In genomic region chr15:71146597-71146996, GRCh38 we compare ENCODE assay signal across 24 cellular contexts. TPM values are rescaled to one million over a fixed set of nuclear protein-coding genes. Genes with fewer than 3 reads are reported as not detected.
DNase-seq lines count a peak whose midpoint lies in the region; ATAC-seq, FAIRE-seq and TF ChIP-seq lines count a peak whose summit lies in the region.
"Had no signal": no experiment of that assay in that cellular context is flagged by ENCODE, and none has a peak within 500 bp of the region (broad histone marks: within the 10 kb centered on the region; RNA-seq: fewer than 3 reads in every experiment).

No MANE protein-coding gene starts in this region.

- H3K9me3 ChIP-seq in A549 (no peaks in the 10 kb centered on the region), body of pancreas (no peaks in the 10 kb centered on the region), pancreas (no peaks in the 10 kb centered on the region)
- H3K9me3 ChIP-seq: gastroesophageal sphincter, MG63, neutrophil, thoracic aorta had no signal

- H3K4me1 ChIP-seq in A549 (peaks cover 64% of the 10 kb centered on the region), body of pancreas (peaks cover 69% of the 10 kb centered on the region), pancreas (peaks cover 4 to 25% (median 24%) of the 10 kb centered on the region in 3 donors)

- DNase-seq in A549 (ENCODE audit: low read depth in 1 of 2, low spot score in 1 of 2) = no peak
- peak; percentile 56 for DNase-seq in Calu3
- DNase-seq in body of pancreas = peak; percentile 69 to 87 (median 72)
- DNase-seq in pancreas = peak in 4 of 6 donors; percentile 56 to 77 (median 68)
- DNase-seq in NCI-H446 (lab: John Stamatoyannopoulos, UW) = no peak
- no peak for DNase-seq in H4 (ENCODE audit: low spot score)
- DNase-seq in NCI-H1930 (lab: John Stamatoyannopoulos, UW) = no peak
- DNase-seq: activated CD4-positive, alpha-beta T cell treated with anti-CD3 and anti-CD28 coated beads, Interleukin-2, amount 50 U/mL, for 1 hour; activated naive CD4-positive, alpha-beta T cell treated with anti-CD3 and anti-CD28 coated beads, Interleukin-2, amount 50 U/mL, for 16 hours; amygdala; CD4-positive, alpha-beta T cell; cortex of kidney; endodermal cell; GOT3; MG63; NCI-H1436 treated with DMSO at 0.1 percent for 48 hours; NCI-H69; RPMI8226; WERI-Rb-1 had no signal

- H3K27me3 ChIP-seq in body of pancreas (no peaks in the 10 kb centered on the region), pancreas (no peaks in the 10 kb centered on the region)
- H3K27me3 ChIP-seq: gastroesophageal sphincter, MG63 had no signal

- H3K27ac ChIP-seq in A549 (peak overlapping the region; percentile 5 to 33; a peak in 3 of 6 replicates), body of pancreas (peak overlapping the region; percentile 48 to 83 (median 74)), pancreas (peak overlapping the region; percentile 71 to 79 (median 78))
- H3K27ac ChIP-seq: neutrophil, skin epidermis, thoracic aorta, WERI-Rb-1 had no signal

- POLR2A ChIA-PET in A549 (lab: Yijun Ruan, JAX) = no interaction called here

- no peak for TF ChIP-seq RAD21 in A549 (conservative IDR thresholded peaks at IDR 0.05 in 1 of 2, IDR thresholded peaks at IDR 0.05 in 1 of 2)

- FAIRE-seq in A549 (lab: Jason Lieb, UNC) = no peak
- no peak for FAIRE-seq in pancreas (lab: Jason Lieb, UNC)
- FAIRE-seq: islet of Langerhans had no signal

- H3K36me3 ChIP-seq in body of pancreas (replicated peaks in 1 of 2; ENCODE audit: insufficient read depth in 1 of 2, low read depth in 2 of 2) (no peaks in the 10 kb centered on the region), pancreas (no peaks in the 10 kb centered on the region)
- H3K36me3 ChIP-seq: gastroesophageal sphincter, neutrophil, thoracic aorta, WERI-Rb-1 had no signal

- peak overlapping the region; percentile 23 for H3K4me3 Mint-ChIP-seq in Calu3 (ENCODE audit: low read depth, unreplicated experiment)
- H3K4me3 Mint-ChIP-seq: CD4-positive, alpha-beta T cell; endodermal cell had no signal

- BruUV-seq in Calu3 (replicated peaks; lab: Mats Ljungman, UMichigan) = no TSS peak

- TF ChIP-seq POLR2A in A549 (IDR thresholded peaks at IDR 0.05; ENCODE audit: low read length) (no peak), body of pancreas (IDR thresholded peaks at IDR 0.05) (peak in 2 of 3 donors; percentile 35 to 52)

- H3K36me3 Mint-ChIP-seq in Calu3 (ENCODE audit: insufficient read depth, unreplicated experiment) = peaks cover 8% of the 10 kb centered on the region

- ATAC-seq in A549 (no peak), body of pancreas (peak; percentile 93), pancreas (peak; percentile 83 to 90 (median 86))
- ATAC-seq: gastroesophageal sphincter had no signal

- H3K4me3 ChIP-seq in A549 (no peak overlapping the region), body of pancreas (no peak overlapping the region), pancreas (no peak overlapping the region)
- H3K4me3 ChIP-seq: gastroesophageal sphincter, MG63, skin epidermis, thoracic aorta had no signal

- peaks cover 42% of the 10 kb centered on the region for H3K4me1 Mint-ChIP-seq in Calu3 (ENCODE audit: low read depth, unreplicated experiment)

- CTCF ChIA-PET in A549 (lab: Yijun Ruan, JAX) (no interaction called here), Calu3 (lab: Charles Lee) (no interaction called here)

- H3K27ac Mint-ChIP-seq in Calu3 (ENCODE audit: unreplicated experiment) = peak overlapping the region; percentile 66
- H3K27ac Mint-ChIP-seq: CD4-positive, alpha-beta T cell; endodermal cell had no signal

- TF ChIP-seq CTCF in A549 (IDR thresholded peaks at IDR 0.05) (no peak), Calu3 (IDR thresholded peaks at IDR 0.05; ENCODE audit: unreplicated experiment) (no peak), body of pancreas (IDR thresholded peaks at IDR 0.05) (no peak), pancreas (IDR thresholded peaks at IDR 0.05) (no peak)

- WGBS in A549 (ENCODE audit: missing lambda C conversion rate) = 91% methylated on average over 4 of the region's 4 CpGs
- 41 to 55% methylated on average over 4 of the region's 4 CpGs for WGBS in body of pancreas, 2 donors
- WGBS in pancreas, 2 donors = 32 to 38% methylated on average over 4 of the region's 4 CpGs

- intact Hi-C loops in Calu3 (cut with micrococcal nuclease; ENCODE audit: unreplicated experiment) (no loop called here), body of pancreas (cut with DNase I) (no loop called here), pancreas (cut with DNase I) (no loop called here)

- TF ChIP-seq EP300 in A549 (IDR thresholded peaks at IDR 0.05) = no peak

- no peaks in the 10 kb centered on the region for H3K27me3 Mint-ChIP-seq in Calu3 (ENCODE audit: unreplicated experiment)

- no peaks in the 10 kb centered on the region for H3K9me3 Mint-ChIP-seq in Calu3 (ENCODE audit: low read depth, unreplicated experiment)
- H3K9me3 Mint-ChIP-seq: CD4-positive, alpha-beta T cell; endodermal cell had no signal

- H3K4me2 ChIP-seq in A549 = no peak overlapping the region; the same call in 2 of the 3 replicates

TF ChIP-seq in A549, 52 proteins besides CTCF, POLR2A, EP300 and RAD21:
- TF ChIP-seq NPAS2 (CRISPR knock-in tag; IDR thresholded peaks at IDR 0.05; ENCODE audit: borderline replicate concordance) = no peak
- TF ChIP-seq RCOR1 (IDR thresholded peaks at IDR 0.05; ENCODE audit: low read depth, low read length) = no peak
- no peak for TF ChIP-seq POLR2AphosphoS2 (conservative IDR thresholded peaks at IDR 0.05; ENCODE audit: low read length)
- TF ChIP-seq JUNB (IDR thresholded peaks at IDR 0.05) = no peak
- no peak for TF ChIP-seq CEBPB (IDR thresholded peaks at IDR 0.05)
- TF ChIP-seq BHLHE40 (IDR thresholded peaks at IDR 0.05; ENCODE audit: low read depth, low read length) = no peak
- no peak for TF ChIP-seq TP53 (CRISPR knock-in tag; IDR thresholded peaks at IDR 0.05)
- TF ChIP-seq E2F6 (IDR thresholded peaks at IDR 0.05; ENCODE audit: borderline replicate concordance, low read depth) = no peak
- no peak for TF ChIP-seq ZNF302 (CRISPR knock-in tag; IDR thresholded peaks at IDR 0.05)

RNA-seq across cellular contexts. Expression of gene THSD4, which starts 31.3 kb away (rescaled TPM):
- 40.7 and 47.4 TPM in 2 replicates for polyA plus RNA-seq in A549 (2011; rRNA removed)
- polyA plus RNA-seq in A549 (2012; cell fraction: cytosol; rRNA removed) = 11.8 and 13.5 TPM in 2 replicates
- 29.7 and 30.3 TPM in 2 replicates for polyA plus RNA-seq in A549 (2012; cell fraction: nucleus; rRNA removed)
- polyA plus RNA-seq in A549 (2017; fragmentation: RNase III; extraction: RNeasy Plus Mini Kit Qiagen cat#74134 plus additional on column Dnase treatment) = 14.6 to 15.8 TPM (median 15.3 TPM) in 3 replicates
- polyA minus RNA-seq in A549 (2011; rRNA and poly(A)+ RNA removed) = 79.8 and 103 TPM in 2 replicates
- total RNA-seq in Calu3 (2022) = 24.2 and 29.6 TPM in 2 replicates
- total RNA-seq in body of pancreas = 10 to 100 TPM; 12.9 to 16.1 TPM
- 10 to 100 TPM in 5 of 6 donors, 1 to 10 TPM in 1; 6.0 to 17.8 (median 14.2) TPM for total RNA-seq in pancreas
- polyA plus RNA-seq in pancreas = 1 to 10 TPM; 7.8 to 9.0 TPM
- total RNA-seq in H4 (2014; rRNA removed; shearing (Covaris generic)) = 0.58 and 1.2 TPM in 2 replicates
- total RNA-seq: CD4-positive, alpha-beta T cell had no signal

Comparison
In these comparisons a context has a peak if more than half of its experiments do, and no peak if none do; other contexts are left out.
1. ATAC-seq: peak in body of pancreas (single experiment) and pancreas (4 of 4); none in A549 (0 of 2).
2. DNase-seq: peak in Calu3 (single experiment), body of pancreas (4 of 4) and pancreas (4 of 6); none in A549 (0 of 2), NCI-H446 (0 of 2), H4 (single experiment) and NCI-H1930 (0 of 2).
3. H3K27ac ChIP-seq: peak in every context shown above with its lines; median percentile 78 in pancreas; 74 in body of pancreas; 19 in A549.